ENCODE assay signal across 29 cellular contexts in genomic region chr20:34683667-34684066, GRCh38.
"Had no signal": no experiment of that assay in that cellular context is flagged by ENCODE, and none has a peak within 500 bp of the region (broad histone marks: within the 10 kb centered on the region; RNA-seq: fewer than 3 reads in every experiment).

No MANE protein-coding gene starts in this region.

- H3K4me1 Mint-ChIP-seq: endodermal cell had no signal

- H3K27me3 ChIP-seq: colonic mucosa, dorsolateral prefrontal cortex, esophagus muscularis mucosa, esophagus squamous epithelium, foreskin keratinocyte, gastrocnemius medialis, gastroesophageal sphincter, heart left ventricle, heart right ventricle had no signal

- ATAC-seq: effector memory CD8-positive, alpha-beta T cell; esophagus mucosa; foreskin keratinocyte; gastrocnemius medialis; gastroesophageal sphincter; heart left ventricle; heart right ventricle had no signal

- H3K27me3 Mint-ChIP-seq: dendritic cell treated with granulocyte-macrophage colony-stimulating factor and Interleukin-4, amounts not matched to agents 40 ng/mL and 50 ng/mL, for 4 days; effector memory CD8-positive, alpha-beta T cell had no signal

- H3K4me3 ChIP-seq: colonic mucosa, coronary artery, dorsolateral prefrontal cortex, esophagus muscularis mucosa, esophagus squamous epithelium, gastrocnemius medialis, gastroesophageal sphincter, heart left ventricle, heart right ventricle had no signal

- H3K27ac Mint-ChIP-seq: dendritic cell treated with granulocyte-macrophage colony-stimulating factor and Interleukin-4, amounts not matched to agents 40 ng/mL and 50 ng/mL, for 4 days; effector memory CD8-positive, alpha-beta T cell; endodermal cell had no signal

- FAIRE-seq: colon, endometrium, endothelial cell of umbilical vein, frontal cortex had no signal

- H3K9me3 ChIP-seq: colonic mucosa, esophagus muscularis mucosa, esophagus squamous epithelium, gastrocnemius medialis, gastroesophageal sphincter, heart left ventricle, heart right ventricle had no signal

- H3K4me1 ChIP-seq: colonic mucosa, esophagus muscularis mucosa, esophagus squamous epithelium, foreskin keratinocyte, gastrocnemius medialis, gastroesophageal sphincter, heart left ventricle, heart right ventricle had no signal

- H3K36me3 ChIP-seq: colonic mucosa, esophagus muscularis mucosa, esophagus squamous epithelium, gastrocnemius medialis, gastroesophageal sphincter, heart left ventricle, heart right ventricle had no signal

- DNase-seq: colonic mucosa; cortex of kidney; dermis blood vessel endothelial cell; dorsolateral prefrontal cortex; effector CD4-positive, alpha-beta T cell; effector CD8-positive, alpha-beta T cell; effector memory CD4-positive, alpha-beta T cell; effector memory CD8-positive, alpha-beta T cell; endodermal cell; erythroblast; esophagus squamous epithelium; foreskin fibroblast; foreskin keratinocyte; foreskin melanocyte; gastrocnemius medialis; glutamatergic neuron; head of caudate nucleus; heart left ventricle; heart right ventricle had no signal

- H3K27ac ChIP-seq: colonic mucosa, coronary artery, dorsolateral prefrontal cortex, epithelial cell of prostate, esophagus muscularis mucosa, esophagus squamous epithelium, foreskin keratinocyte, gastrocnemius medialis, gastroesophageal sphincter, heart left ventricle, heart right ventricle had no signal

- H3K9me3 Mint-ChIP-seq: dendritic cell treated with granulocyte-macrophage colony-stimulating factor and Interleukin-4, amounts not matched to agents 40 ng/mL and 50 ng/mL, for 4 days; effector memory CD8-positive, alpha-beta T cell; endodermal cell had no signal

- H3K4me3 Mint-ChIP-seq: dendritic cell treated with granulocyte-macrophage colony-stimulating factor and Interleukin-4, amounts not matched to agents 40 ng/mL and 50 ng/mL, for 4 days; effector memory CD8-positive, alpha-beta T cell; endodermal cell had no signal
